Comparison of ENCODE assay signal across 18 cellular contexts in the genomic region with DNA sequence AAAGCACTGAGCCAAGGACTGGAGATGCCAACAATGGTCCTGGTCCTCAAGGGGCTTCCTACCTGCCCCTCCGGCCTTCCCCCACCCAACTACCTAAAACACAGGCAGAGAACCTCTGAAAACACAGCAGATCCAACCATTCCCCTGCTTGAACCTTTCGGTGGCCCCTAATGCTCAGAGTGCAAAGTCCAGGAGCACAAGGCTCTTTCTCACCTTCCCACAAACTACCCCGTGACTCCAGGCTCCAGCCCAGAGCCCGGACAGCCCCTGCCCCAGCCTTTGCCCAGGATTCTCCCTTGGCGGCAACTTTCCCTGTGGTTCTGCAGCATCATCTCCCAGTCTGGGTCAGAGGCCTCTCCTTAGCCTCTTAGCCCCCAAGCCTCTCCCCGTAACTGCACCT. TPM values are rescaled to one million over a fixed set of nuclear protein-coding genes. Genes with fewer than 3 reads are reported as not detected.
A peak's percentile ranks its signal among the peaks of the same experiment; 100 is the strongest.
DNase-seq lines count a peak whose midpoint lies in the region; ATAC-seq and TF ChIP-seq lines count a peak whose summit lies in the region.
"Had no signal": no experiment of that assay in that cellular context is flagged by ENCODE, and none has a peak within 500 bp of the region (broad histone marks: within the 10 kb centered on the region; RNA-seq: fewer than 3 reads in every experiment).

No MANE protein-coding gene starts in this region.

- peaks cover 43% of the 10 kb centered on the region for H3K27me3 Mint-ChIP-seq in activated CD4-positive, alpha-beta T cell treated with anti-CD3 and anti-CD28 coated beads, Interleukin-2, amount 10 ng/mL, durations not matched to agents 24 days and 14 days
- peaks cover 57% of the 10 kb centered on the region for H3K27me3 Mint-ChIP-seq in type B pancreatic cell

- no peaks in the 10 kb centered on the region for H3K9me3 Mint-ChIP-seq in activated CD4-positive, alpha-beta T cell treated with anti-CD3 and anti-CD28 coated beads, Interleukin-2, amount 10 ng/mL, durations not matched to agents 24 days and 14 days
- H3K9me3 Mint-ChIP-seq in type B pancreatic cell, result no peaks in the 10 kb centered on the region
- H3K9me3 Mint-ChIP-seq: CD4-positive, alpha-beta memory T cell had no signal

- H3K4me3 Mint-ChIP-seq in activated CD4-positive, alpha-beta T cell treated with anti-CD3 and anti-CD28 coated beads, Interleukin-2, amount 10 ng/mL, durations not matched to agents 24 days and 14 days, result peak overlapping the region; percentile 62
- H3K4me3 Mint-ChIP-seq in type B pancreatic cell, result peak overlapping the region; percentile 87
- H3K4me3 Mint-ChIP-seq: activated CD8-positive, alpha-beta T cell treated with anti-CD3 and anti-CD28 coated beads, Interleukin-2, amount 10 ng/mL, durations not matched to agents 7 days and 5 days had no signal

- no peaks in the 10 kb centered on the region for H3K36me3 ChIP-seq in colonic mucosa
- no peaks in the 10 kb centered on the region for H3K36me3 ChIP-seq in muscle layer of duodenum (ENCODE audit: control insufficient read depth in 1 of 2, insufficient read depth in 2 of 2, low read length in 2 of 2)
- H3K36me3 ChIP-seq: pancreas had no signal

- H3K27me3 ChIP-seq in colonic mucosa (no peaks in the 10 kb centered on the region), muscle layer of duodenum (ENCODE audit: low read depth, low read length) (peaks cover 3% of the 10 kb centered on the region)
- H3K27me3 ChIP-seq: pancreas had no signal

- no peak for DNase-seq in activated CD4-positive, alpha-beta T cell treated with anti-CD3 and anti-CD28 coated beads, Interleukin-2, amount 10 ng/mL, durations not matched to agents 24 days and 14 days
- DNase-seq in activated CD4-positive, alpha-beta T cell treated with anti-CD3 and anti-CD28 coated beads for 48 hours, result no peak
- DNase-seq in colonic mucosa, result peak; percentile 40
- DNase-seq in type B pancreatic cell (ENCODE audit: extremely low spot score, unreplicated experiment), result no peak
- DNase-seq in hepatic stellate cell (ENCODE audit: low spot score), result no peak
- DNase-seq: 8988T; activated CD8-positive, alpha-beta T cell treated with anti-CD3 and anti-CD28 coated beads, Interleukin-2, amount 10 ng/mL, durations not matched to agents 7 days and 5 days; CD4-positive, alpha-beta memory T cell; effector memory CD4-positive, alpha-beta T cell; EL; foreskin melanocyte; NCI-H2081; NCI-H748 treated with DMSO at 0.1 percent for 48 hours; pancreas; SHP77 treated with DMSO at 0.1 percent for 48 hours had no signal

- intact Hi-C loops in activated CD4-positive, alpha-beta T cell treated with anti-CD3 and anti-CD28 coated beads, Interleukin-2, amount 10 ng/mL, durations not matched to agents 24 days and 14 days (cut with micrococcal nuclease), result loop anchor here (2.0 to 5.0 kb wide), 2 partner anchors 32 to 136 kb away; no protein-coding TSS in a partner anchor
- intact Hi-C loops in colonic mucosa (cut with DNase I), result no loop called here

- TF ChIP-seq CTCF in colonic mucosa (IDR thresholded peaks at IDR 0.05), result no peak
- no peak for TF ChIP-seq CTCF in type B pancreatic cell (conservative IDR thresholded peaks at IDR 0.05)

- peak overlapping the region; percentile 92 for H3K27ac ChIP-seq in colonic mucosa
- peak overlapping the region; percentile 90 for H3K27ac ChIP-seq in muscle layer of duodenum (ENCODE audit: low read length)

- peak overlapping the region; percentile 26 to 95 for H3K9ac ChIP-seq in colonic mucosa (ENCODE audit: low read depth in 2 of 2, low read length in 2 of 2)

- H3K4me1 Mint-ChIP-seq in activated CD4-positive, alpha-beta T cell treated with anti-CD3 and anti-CD28 coated beads, Interleukin-2, amount 10 ng/mL, durations not matched to agents 24 days and 14 days, result peaks cover 21% of the 10 kb centered on the region
- peaks cover 34% of the 10 kb centered on the region for H3K4me1 Mint-ChIP-seq in type B pancreatic cell (ENCODE audit: unreplicated experiment)

- H3K4me3 ChIP-seq in colonic mucosa (no peak overlapping the region), muscle layer of duodenum (ENCODE audit: low read depth in 1 of 2, low read length in 2 of 2) (no peak overlapping the region)

- no peak overlapping the region for H3K27ac Mint-ChIP-seq in activated CD4-positive, alpha-beta T cell treated with anti-CD3 and anti-CD28 coated beads, Interleukin-2, amount 10 ng/mL, durations not matched to agents 24 days and 14 days
- peak overlapping the region; percentile 98 for H3K27ac Mint-ChIP-seq in type B pancreatic cell
- H3K27ac Mint-ChIP-seq: activated CD8-positive, alpha-beta T cell treated with anti-CD3 and anti-CD28 coated beads, Interleukin-2, amount 10 ng/mL, durations not matched to agents 7 days and 5 days had no signal

- peaks cover 10% of the 10 kb centered on the region for H3K4me1 ChIP-seq in colonic mucosa
- peaks cover 9 to 32% of the 10 kb centered on the region in 2 donors for H3K4me1 ChIP-seq in muscle layer of duodenum (ENCODE audit: control insufficient read depth in 1 of 2, insufficient read depth in 2 of 2, low read length in 2 of 2)

- H3K9me3 ChIP-seq in colonic mucosa (no peaks in the 10 kb centered on the region), muscle layer of duodenum (ENCODE audit: control insufficient read depth in 1 of 2, low read length in 2 of 2) (no peaks in the 10 kb centered on the region)
- H3K9me3 ChIP-seq: pancreas had no signal

- ATAC-seq in HG03354 (IDR thresholded peaks at IDR 0.05; ENCODE audit: poor library complexity, severe bottlenecking, unreplicated experiment) (no peak), GM21619 (IDR thresholded peaks at IDR 0.05; ENCODE audit: unreplicated experiment) (no peak)
- ATAC-seq: activated CD8-positive, alpha-beta T cell treated with anti-CD3 and anti-CD28 coated beads, Interleukin-2, amount 10 ng/mL, durations not matched to agents 7 days and 5 days; pancreas had no signal

- H3K36me3 Mint-ChIP-seq in activated CD4-positive, alpha-beta T cell treated with anti-CD3 and anti-CD28 coated beads, Interleukin-2, amount 10 ng/mL, durations not matched to agents 24 days and 14 days (ENCODE audit: low read depth), result no peaks in the 10 kb centered on the region
- peaks cover 12% of the 10 kb centered on the region for H3K36me3 Mint-ChIP-seq in type B pancreatic cell
- H3K36me3 Mint-ChIP-seq: CD4-positive, alpha-beta memory T cell had no signal

RNA-seq across cellular contexts. Expression of a gene that starts 1.6 kb away (rescaled TPM):
- 35.6 and 40.5 TPM in 2 replicates for total RNA-seq in activated CD4-positive, alpha-beta T cell treated with anti-CD3 and anti-CD28 coated beads, Interleukin-2, amount 10 ng/mL, durations not matched to agents 24 days and 14 days
- 100 to 1,000 TPM; 589 to 665 TPM for total RNA-seq in colonic mucosa
- 120 and 807 TPM in 2 replicates for total RNA-seq in type B pancreatic cell (ENCODE audit: low replicate concordance)
